ENCODE assay signal across 20 cellular contexts in genomic region chr2:25517701-25518100, GRCh38.
DNase-seq lines count a peak whose midpoint lies in the region; ATAC-seq, FAIRE-seq and TF ChIP-seq lines count a peak whose summit lies in the region.
"Had no signal": no experiment of that assay in that cellular context is flagged by ENCODE, and none has a peak within 500 bp of the region (broad histone marks: within the 10 kb centered on the region; RNA-seq: fewer than 3 reads in every experiment).

No MANE protein-coding gene starts in this region.

- peaks cover 2% of the 10 kb centered on the region for H3K9me3 ChIP-seq in A673 (ENCODE audit: low read depth, low read length, poor library complexity, severe bottlenecking)
- H3K9me3 ChIP-seq in SK-N-MC (ENCODE audit: low read depth, low read length), result no peaks in the 10 kb centered on the region
- H3K9me3 ChIP-seq in esophagus squamous epithelium, result no peaks in the 10 kb centered on the region
- H3K9me3 ChIP-seq: HAP-1 had no signal

- peaks cover 8% of the 10 kb centered on the region for H3K36me3 Mint-ChIP-seq in neural crest cell (ENCODE audit: low read depth)

- DNase-seq in A673 (ENCODE audit: low spot score), result no peak
- no peak for DNase-seq in H54 (ENCODE audit: insufficient read length, low spot score)
- no peak for DNase-seq in SK-N-MC (ENCODE audit: low read depth, low spot score)
- no peak for DNase-seq in neural crest cell (ENCODE audit: low read depth, low spot score)
- DNase-seq in cardiac septum (ENCODE audit: low spot score), result no peak
- no peak for DNase-seq in esophagus squamous epithelium (lab: John Stamatoyannopoulos, UW)
- DNase-seq: CD8-positive, alpha-beta T cell; DND-41; NCI-H1105 treated with DMSO at 0.1 percent for 48 hours; NCI-H1694; NCI-H510A treated with DMSO at 0.1 percent for 48 hours; NCI-H82; PC-3; SJCRH30 had no signal

- peak overlapping the region; percentile 51 for H3K27ac ChIP-seq in A673 (ENCODE audit: low read depth, low read length, poor library complexity, severe bottlenecking)
- H3K27ac ChIP-seq in SK-N-MC, result peak overlapping the region; percentile 98
- no peak overlapping the region for H3K27ac ChIP-seq in esophagus squamous epithelium
- H3K27ac ChIP-seq: SJCRH30 had no signal

- H3K27me3 Mint-ChIP-seq in neural crest cell (ENCODE audit: low read depth), result no peaks in the 10 kb centered on the region

- H3K4me1 ChIP-seq in A673 (ENCODE audit: insufficient read depth, low read length, poor library complexity, severe bottlenecking) (peaks cover 50% of the 10 kb centered on the region), esophagus squamous epithelium (peaks cover 0 to 28% (median 4%) of the 10 kb centered on the region in 3 donors)
- H3K4me1 ChIP-seq: SJCRH30 had no signal

- FAIRE-seq in H54 (lab: Jason Lieb, UNC), result peak; percentile 38
- FAIRE-seq: A204.1, G401.6 had no signal

- H3K9me3 Mint-ChIP-seq in neural crest cell, result peaks cover 5% of the 10 kb centered on the region
- H3K9me3 Mint-ChIP-seq: CD8-positive, alpha-beta T cell had no signal

- H3K27ac Mint-ChIP-seq in neural crest cell (ENCODE audit: unreplicated experiment), result peak overlapping the region; percentile 75
- H3K27ac Mint-ChIP-seq: CD8-positive, alpha-beta T cell had no signal

- no peak for TF ChIP-seq CTCF in A673 (conservative IDR thresholded peaks at IDR 0.05; ENCODE audit: low read depth, low read length)
- TF ChIP-seq CTCF in neural crest cell (conservative IDR thresholded peaks at IDR 0.05), result no peak
- TF ChIP-seq CTCF in esophagus squamous epithelium (IDR thresholded peaks at IDR 0.05), result no peak

- ATAC-seq in GM19035 (IDR thresholded peaks at IDR 0.05; ENCODE audit: unreplicated experiment) (no peak), GM18511 (IDR thresholded peaks at IDR 0.05; ENCODE audit: unreplicated experiment) (no peak)
- ATAC-seq: CD8-positive, alpha-beta T cell; PC-3 had no signal

- POLR2A ChIA-PET in A673 (lab: Charles Lee; ENCODE audit: low non-redundant PET), result no interaction called here

- peak overlapping the region; percentile 67 for H3K9ac ChIP-seq in SK-N-MC (ENCODE audit: insufficient read length)
- H3K9ac ChIP-seq: BLaER1 treated with 17β-estradiol and CSF1 and Interleukin-3, amounts not matched to agents 10 nM and 100 nM had no signal

- H3K4me3 ChIP-seq in A673 (ENCODE audit: low read depth, low read length, poor library complexity, severe bottlenecking) (no peak overlapping the region), SK-N-MC (peak overlapping the region; percentile 76), esophagus squamous epithelium (no peak overlapping the region)
- H3K4me3 ChIP-seq: BLaER1 treated with 17β-estradiol and CSF1 and Interleukin-3, amounts not matched to agents 10 nM and 100 nM; HAP-1; SJCRH30 had no signal

- H3K4me1 Mint-ChIP-seq in neural crest cell, result peaks cover 33% of the 10 kb centered on the region

- CTCF ChIA-PET in A673 (lab: Charles Lee), result interaction anchor here (0.6 kb wide), 1 partner anchor 16 kb away, joined by 3 read pairs; no protein-coding TSS in a partner anchor

- H3K4me3 Mint-ChIP-seq in neural crest cell, result no peak overlapping the region
- H3K4me3 Mint-ChIP-seq: CD8-positive, alpha-beta T cell had no signal

- TF ChIP-seq POLR2A in H54 (IDR thresholded peaks at IDR 0.05; ENCODE audit: low read depth, low read length) (no peak), esophagus squamous epithelium (IDR thresholded peaks at IDR 0.05) (no peak)

- H3K27me3 ChIP-seq in A673 (replicated peaks; ENCODE audit: insufficient read depth, low read depth, low read length, poor library complexity) (no peaks in the 10 kb centered on the region), esophagus squamous epithelium (no peaks in the 10 kb centered on the region)
- H3K27me3 ChIP-seq: BLaER1 treated with 17β-estradiol and CSF1 and Interleukin-3, amounts not matched to agents 10 nM and 100 nM; SJCRH30 had no signal

- no TSS peak for BruUV-seq in A673 (replicated peaks; lab: Mats Ljungman, UMichigan)

- 66 to 76% methylated on average over 4 of the region's 4 CpGs for WGBS in esophagus squamous epithelium, 2 donors

- H3K36me3 ChIP-seq in A673 (ENCODE audit: insufficient read depth, low read length, poor library complexity, severe bottlenecking) (no peaks in the 10 kb centered on the region), SK-N-MC (ENCODE audit: insufficient read depth, low read length) (no peaks in the 10 kb centered on the region), esophagus squamous epithelium (no peaks in the 10 kb centered on the region)
- H3K36me3 ChIP-seq: BLaER1 treated with 17β-estradiol and CSF1 and Interleukin-3, amounts not matched to agents 10 nM and 100 nM; HAP-1 had no signal

- intact Hi-C loops in A673 (cut with micrococcal nuclease; ENCODE audit: unreplicated experiment), result no loop called here
- intact Hi-C loops in cardiac septum (cut with DNase I), result no loop called here
- intact Hi-C loops in esophagus squamous epithelium (cut with DNase I), result no loop called here

Comparison
In these comparisons a context has a peak if more than half of its experiments do, and no peak if none do; other contexts are left out.
1. H3K27ac ChIP-seq: peak in A673 (single experiment) and SK-N-MC (single experiment); none in esophagus squamous epithelium (0 of 4).